15 cellular contexts compared by ENCODE assay signal in the genomic region with DNA sequence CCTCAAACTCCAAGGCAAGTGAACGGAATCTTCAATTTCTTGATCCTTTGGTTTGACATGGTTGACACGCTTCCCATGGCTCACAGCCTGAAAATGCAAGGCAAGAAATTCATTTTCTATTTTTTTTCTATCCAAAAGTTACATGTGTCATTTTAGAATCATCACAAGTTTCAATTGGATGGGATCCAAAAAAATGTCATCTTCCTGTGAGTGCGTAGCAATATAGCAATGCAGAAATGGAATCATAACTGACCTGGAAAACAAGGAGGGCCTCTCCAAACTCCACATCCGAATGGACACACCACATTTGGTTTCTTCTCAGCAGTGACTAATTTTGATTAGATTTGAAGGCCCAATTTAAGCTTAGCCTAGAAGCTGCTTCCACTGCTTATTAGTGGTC.
DNase-seq lines count a peak whose midpoint lies in the region; ATAC-seq and TF ChIP-seq lines count a peak whose summit lies in the region.
"Had no signal": no experiment of that assay in that cellular context is flagged by ENCODE, and none has a peak within 500 bp of the region (broad histone marks: within the 10 kb centered on the region; RNA-seq: fewer than 3 reads in every experiment).

No MANE protein-coding gene starts in this region.

- no peak overlapping the region for H3K4me3 ChIP-seq in PC-3 (ENCODE audit: low read length)
- H3K4me3 ChIP-seq in epithelial cell of esophagus (ENCODE audit: low read length) = no peak overlapping the region
- H3K4me3 ChIP-seq: MG63, Peyer's patch had no signal

- H3K9me2 ChIP-seq in PC-3 (replicated peaks; ENCODE audit: low read length) = no peaks in the 10 kb centered on the region

- no peaks in the 10 kb centered on the region for H3K27me3 ChIP-seq in PC-3 (ENCODE audit: low read length)
- H3K27me3 ChIP-seq: BE2C, Peyer's patch had no signal

- H3K79me2 ChIP-seq in PC-3 (ENCODE audit: low read length) = no peaks in the 10 kb centered on the region

- peaks cover 27% of the 10 kb centered on the region for H3K4me1 ChIP-seq in PC-3 (ENCODE audit: insufficient read depth, low read length)
- H3K4me1 ChIP-seq: BE2C, Peyer's patch had no signal

- H3K4me2 ChIP-seq in PC-3 (ENCODE audit: low read length) = peak overlapping the region; percentile 50

- CTCF ChIA-PET in PC-3 (lab: Charles Lee) (interaction anchor here (0.6 to 0.7 kb wide), 2 partner anchors 798 to 915 kb away, joined by 10 to 11 read pairs; no protein-coding TSS in a partner anchor), WTC11 (lab: Charles Lee) (interaction anchor here (0.7 to 2.3 kb wide), 4 partner anchors 66 to 379 kb away, joined by 4 to 10 read pairs (median 6); no protein-coding TSS in a partner anchor)

- H3K4me1 Mint-ChIP-seq in type B pancreatic cell (ENCODE audit: unreplicated experiment) = peaks cover 12% of the 10 kb centered on the region
- H3K4me1 Mint-ChIP-seq in WTC11 = peaks cover 41% of the 10 kb centered on the region
- H3K4me1 Mint-ChIP-seq: CD4-positive, alpha-beta memory T cell had no signal

- no peak for TF ChIP-seq CTCF in PC-3 (conservative IDR thresholded peaks at IDR 0.05; ENCODE audit: low read depth, low read length)
- no peak for TF ChIP-seq CTCF in epithelial cell of esophagus (IDR thresholded peaks at IDR 0.05; ENCODE audit: insufficient read depth, low read depth, low read length, missing control alignments)
- TF ChIP-seq CTCF in type B pancreatic cell (conservative IDR thresholded peaks at IDR 0.05) = no peak
- TF ChIP-seq CTCF in WTC11 (IDR thresholded peaks at IDR 0.05) = no peak

- H3K27me3 Mint-ChIP-seq in type B pancreatic cell (no peaks in the 10 kb centered on the region), WTC11 (ENCODE audit: low read depth) (no peaks in the 10 kb centered on the region)

- BruUV-seq in PC-3 (replicated peaks; lab: Mats Ljungman, UMichigan) = no TSS peak

- H3K9me3 Mint-ChIP-seq in type B pancreatic cell (no peaks in the 10 kb centered on the region), WTC11 (no peaks in the 10 kb centered on the region)
- H3K9me3 Mint-ChIP-seq: CD4-positive, alpha-beta memory T cell; T-helper 1 cell treated with Interleukin-12 subunit alpha and Interleukin-12 subunit beta and Interleukin-4 antibody, amounts not matched to agents 30 μg/mL and 1 μg/mL, for 36 hours had no signal

- H3K9ac ChIP-seq in PC-3 (ENCODE audit: low read length) = no peak overlapping the region

- H3K4me3 Mint-ChIP-seq in type B pancreatic cell (peak overlapping the region; percentile 25), WTC11 (no peak overlapping the region)
- H3K4me3 Mint-ChIP-seq: CD4-positive, alpha-beta memory T cell; T-helper 1 cell treated with Interleukin-12 subunit alpha and Interleukin-12 subunit beta and Interleukin-4 antibody, amounts not matched to agents 30 μg/mL and 1 μg/mL, for 36 hours had no signal

- ATAC-seq in PC-3 (peak; percentile 32; the same call in 1 of the 2 replicates), WTC11 (no peak)

- H3K27ac ChIP-seq in PC-3 (ENCODE audit: low read length) = peak overlapping the region; percentile 47
- H3K27ac ChIP-seq: Peyer's patch had no signal

- no peaks in the 10 kb centered on the region for H3F3A ChIP-seq in PC-3 (ENCODE audit: low read length, unreplicated experiment)

- DNase-seq in NCI-H1105 treated with DMSO at 0.1 percent for 48 hours (lab: John Stamatoyannopoulos, UW) (peak; percentile 39), NCI-H1105 (lab: John Stamatoyannopoulos, UW) (no peak), PC-3 (peak; percentile 85), epithelial cell of esophagus (ENCODE audit: low read depth) (peak; percentile 89), type B pancreatic cell (ENCODE audit: extremely low spot score, unreplicated experiment) (no peak), NCI-H2196 (lab: John Stamatoyannopoulos, UW; ENCODE audit: unreplicated experiment) (no peak), WTC11 (ENCODE audit: low spot score) (no peak), GOT3 (lab: John Stamatoyannopoulos, UW) (no peak)
- DNase-seq: 8988T; CD4-positive, alpha-beta memory T cell; MG63; NCI-H1930; Peyer's patch had no signal

- H3K36me3 ChIP-seq in PC-3 (ENCODE audit: low read depth, low read length) = no peaks in the 10 kb centered on the region
- H3K36me3 ChIP-seq: BE2C, MG63, Peyer's patch had no signal

- H3K27ac Mint-ChIP-seq in type B pancreatic cell = peak overlapping the region; percentile 79
- no peak overlapping the region for H3K27ac Mint-ChIP-seq in WTC11
- H3K27ac Mint-ChIP-seq: CD4-positive, alpha-beta memory T cell; T-helper 1 cell treated with Interleukin-12 subunit alpha and Interleukin-12 subunit beta and Interleukin-4 antibody, amounts not matched to agents 30 μg/mL and 1 μg/mL, for 36 hours had no signal

- no peaks in the 10 kb centered on the region for H3K9me3 ChIP-seq in PC-3 (ENCODE audit: low read length)
- H3K9me3 ChIP-seq: BE2C, MG63, Peyer's patch had no signal

- H3K36me3 Mint-ChIP-seq in type B pancreatic cell (no peaks in the 10 kb centered on the region), WTC11 (no peaks in the 10 kb centered on the region)
- H3K36me3 Mint-ChIP-seq: CD4-positive, alpha-beta memory T cell had no signal

- POLR2A ChIA-PET in PC-3 (lab: Charles Lee; ENCODE audit: unreplicated experiment) (no interaction called here), WTC11 (lab: Charles Lee) (no interaction called here)

- intact Hi-C loops in PC-3 (cut with micrococcal nuclease) = loop anchor here (5.0 to 10.0 kb wide), 2 partner anchors 293 to 1405 kb away; no protein-coding TSS in a partner anchor

- H2AFZ ChIP-seq in PC-3 (ENCODE audit: low read length) = peak overlapping the region; percentile 27; the same call in 1 of the 2 replicates

- no peaks in the 10 kb centered on the region for H4K20me1 ChIP-seq in PC-3 (ENCODE audit: low read length)

TF ChIP-seq in WTC11, 78 proteins besides CTCF, POLR2A, EP300 and RAD21 (continues in another document):
- no peak for TF ChIP-seq TP53 (CRISPR knock-in tag; IDR thresholded peaks at IDR 0.05)
- TF ChIP-seq FOXP1 (CRISPR knock-in tag; IDR thresholded peaks at IDR 0.05; ENCODE audit: borderline replicate concordance) = no peak
- TF ChIP-seq FOXK1 (CRISPR knock-in tag; IDR thresholded peaks at IDR 0.05) = no peak
- TF ChIP-seq FOXJ3 (CRISPR knock-in tag; IDR thresholded peaks at IDR 0.05; ENCODE audit: borderline replicate concordance) = no peak
- TF ChIP-seq USF2 (CRISPR knock-in tag; IDR thresholded peaks at IDR 0.05) = no peak
- TF ChIP-seq, protein P1, sequence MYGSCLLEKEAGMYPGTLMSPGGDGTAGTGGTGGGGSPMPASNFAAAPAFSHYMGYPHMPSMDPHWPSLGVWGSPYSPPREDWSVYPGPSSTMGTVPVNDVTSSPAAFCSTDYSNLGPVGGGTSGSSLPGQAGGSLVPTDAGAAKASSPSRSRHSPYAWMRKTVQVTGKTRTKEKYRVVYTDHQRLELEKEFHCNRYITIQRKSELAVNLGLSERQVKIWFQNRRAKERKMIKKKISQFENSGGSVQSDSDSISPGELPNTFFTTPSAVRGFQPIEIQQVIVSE (CRISPR knock-in tag; IDR thresholded peaks at IDR 0.05; ENCODE audit: borderline replicate concordance) = no peak
- no peak for TF ChIP-seq SOX15 (CRISPR knock-in tag; IDR thresholded peaks at IDR 0.05)
- TF ChIP-seq CREM (CRISPR knock-in tag; IDR thresholded peaks at IDR 0.05) = no peak
- no peak for TF ChIP-seq ESRRA (CRISPR knock-in tag; IDR thresholded peaks at IDR 0.05; ENCODE audit: borderline replicate concordance)
- no peak for TF ChIP-seq STAT6 (CRISPR knock-in tag; conservative IDR thresholded peaks at IDR 0.05; ENCODE audit: low read depth)
- TF ChIP-seq TCF7 (CRISPR knock-in tag; IDR thresholded peaks at IDR 0.05; ENCODE audit: low read depth) = no peak
- TF ChIP-seq MXD4 (CRISPR knock-in tag; IDR thresholded peaks at IDR 0.05; ENCODE audit: borderline replicate concordance) = no peak
- no peak for TF ChIP-seq ZNF219 (CRISPR knock-in tag; IDR thresholded peaks at IDR 0.05; ENCODE audit: borderline replicate concordance)
- TF ChIP-seq TEAD4 (CRISPR knock-in tag; IDR thresholded peaks at IDR 0.05) = no peak
- TF ChIP-seq GTF2I (CRISPR knock-in tag; conservative IDR thresholded peaks at IDR 0.05) = no peak

Comparison
In these comparisons a context has a peak if more than half of its experiments do, and no peak if none do; other contexts are left out.
1. DNase-seq: peak in NCI-H1105 treated with DMSO at 0.1 percent for 48 hours (single experiment), PC-3 (single experiment) and epithelial cell of esophagus (single experiment); none in NCI-H1105 (single experiment), type B pancreatic cell (single experiment), NCI-H2196 (single experiment), WTC11 (single experiment) and GOT3 (single experiment).